Comparison of ENCODE assay signal across 1 cellular context in the genomic region with DNA sequence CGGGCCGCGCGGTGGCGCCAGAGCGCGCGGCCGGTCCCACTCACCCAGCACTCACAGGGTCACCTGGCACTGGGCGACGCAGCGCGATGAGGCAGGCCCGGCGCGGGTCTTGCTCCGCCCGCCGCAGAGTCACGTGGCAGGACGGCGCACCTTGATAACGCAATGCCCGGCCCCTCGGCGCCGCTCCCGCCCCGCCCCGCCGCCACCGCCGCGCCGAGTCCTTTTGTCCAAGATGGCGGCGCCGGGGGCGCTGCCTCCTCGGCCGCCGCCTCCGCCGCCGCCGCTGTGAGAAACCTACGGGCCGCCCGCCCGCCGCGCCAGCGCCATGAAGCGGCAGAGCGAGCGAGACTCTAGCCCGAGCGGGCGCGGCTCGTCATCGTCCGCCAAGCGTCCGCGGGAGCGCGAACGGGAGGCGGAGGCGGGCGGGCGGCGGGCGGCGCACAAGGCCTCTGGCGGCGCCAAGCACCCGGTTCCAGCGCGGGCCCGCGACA.
TF ChIP-seq lines count a peak whose summit lies in the region.

A gene with protein sequence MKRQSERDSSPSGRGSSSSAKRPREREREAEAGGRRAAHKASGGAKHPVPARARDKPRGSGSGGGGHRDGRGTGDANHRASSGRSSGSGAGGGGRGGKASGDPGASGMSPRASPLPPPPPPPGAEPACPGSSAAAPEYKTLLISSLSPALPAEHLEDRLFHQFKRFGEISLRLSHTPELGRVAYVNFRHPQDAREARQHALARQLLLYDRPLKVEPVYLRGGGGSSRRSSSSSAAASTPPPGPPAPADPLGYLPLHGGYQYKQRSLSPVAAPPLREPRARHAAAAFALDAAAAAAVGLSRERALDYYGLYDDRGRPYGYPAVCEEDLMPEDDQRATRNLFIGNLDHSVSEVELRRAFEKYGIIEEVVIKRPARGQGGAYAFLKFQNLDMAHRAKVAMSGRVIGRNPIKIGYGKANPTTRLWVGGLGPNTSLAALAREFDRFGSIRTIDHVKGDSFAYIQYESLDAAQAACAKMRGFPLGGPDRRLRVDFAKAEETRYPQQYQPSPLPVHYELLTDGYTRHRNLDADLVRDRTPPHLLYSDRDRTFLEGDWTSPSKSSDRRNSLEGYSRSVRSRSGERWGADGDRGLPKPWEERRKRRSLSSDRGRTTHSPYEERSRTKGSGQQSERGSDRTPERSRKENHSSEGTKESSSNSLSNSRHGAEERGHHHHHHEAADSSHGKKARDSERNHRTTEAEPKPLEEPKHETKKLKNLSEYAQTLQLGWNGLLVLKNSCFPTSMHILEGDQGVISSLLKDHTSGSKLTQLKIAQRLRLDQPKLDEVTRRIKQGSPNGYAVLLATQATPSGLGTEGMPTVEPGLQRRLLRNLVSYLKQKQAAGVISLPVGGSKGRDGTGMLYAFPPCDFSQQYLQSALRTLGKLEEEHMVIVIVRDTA (plus strand): TSS at position 211 of the 491 bp plus-strand sequence. CDS start 115 bp downstream, at position 326.

TF ChIP-seq in GM23338, 12 proteins besides CTCF, POLR2A, EP300 and RAD21:
- TF ChIP-seq, protein P1, sequence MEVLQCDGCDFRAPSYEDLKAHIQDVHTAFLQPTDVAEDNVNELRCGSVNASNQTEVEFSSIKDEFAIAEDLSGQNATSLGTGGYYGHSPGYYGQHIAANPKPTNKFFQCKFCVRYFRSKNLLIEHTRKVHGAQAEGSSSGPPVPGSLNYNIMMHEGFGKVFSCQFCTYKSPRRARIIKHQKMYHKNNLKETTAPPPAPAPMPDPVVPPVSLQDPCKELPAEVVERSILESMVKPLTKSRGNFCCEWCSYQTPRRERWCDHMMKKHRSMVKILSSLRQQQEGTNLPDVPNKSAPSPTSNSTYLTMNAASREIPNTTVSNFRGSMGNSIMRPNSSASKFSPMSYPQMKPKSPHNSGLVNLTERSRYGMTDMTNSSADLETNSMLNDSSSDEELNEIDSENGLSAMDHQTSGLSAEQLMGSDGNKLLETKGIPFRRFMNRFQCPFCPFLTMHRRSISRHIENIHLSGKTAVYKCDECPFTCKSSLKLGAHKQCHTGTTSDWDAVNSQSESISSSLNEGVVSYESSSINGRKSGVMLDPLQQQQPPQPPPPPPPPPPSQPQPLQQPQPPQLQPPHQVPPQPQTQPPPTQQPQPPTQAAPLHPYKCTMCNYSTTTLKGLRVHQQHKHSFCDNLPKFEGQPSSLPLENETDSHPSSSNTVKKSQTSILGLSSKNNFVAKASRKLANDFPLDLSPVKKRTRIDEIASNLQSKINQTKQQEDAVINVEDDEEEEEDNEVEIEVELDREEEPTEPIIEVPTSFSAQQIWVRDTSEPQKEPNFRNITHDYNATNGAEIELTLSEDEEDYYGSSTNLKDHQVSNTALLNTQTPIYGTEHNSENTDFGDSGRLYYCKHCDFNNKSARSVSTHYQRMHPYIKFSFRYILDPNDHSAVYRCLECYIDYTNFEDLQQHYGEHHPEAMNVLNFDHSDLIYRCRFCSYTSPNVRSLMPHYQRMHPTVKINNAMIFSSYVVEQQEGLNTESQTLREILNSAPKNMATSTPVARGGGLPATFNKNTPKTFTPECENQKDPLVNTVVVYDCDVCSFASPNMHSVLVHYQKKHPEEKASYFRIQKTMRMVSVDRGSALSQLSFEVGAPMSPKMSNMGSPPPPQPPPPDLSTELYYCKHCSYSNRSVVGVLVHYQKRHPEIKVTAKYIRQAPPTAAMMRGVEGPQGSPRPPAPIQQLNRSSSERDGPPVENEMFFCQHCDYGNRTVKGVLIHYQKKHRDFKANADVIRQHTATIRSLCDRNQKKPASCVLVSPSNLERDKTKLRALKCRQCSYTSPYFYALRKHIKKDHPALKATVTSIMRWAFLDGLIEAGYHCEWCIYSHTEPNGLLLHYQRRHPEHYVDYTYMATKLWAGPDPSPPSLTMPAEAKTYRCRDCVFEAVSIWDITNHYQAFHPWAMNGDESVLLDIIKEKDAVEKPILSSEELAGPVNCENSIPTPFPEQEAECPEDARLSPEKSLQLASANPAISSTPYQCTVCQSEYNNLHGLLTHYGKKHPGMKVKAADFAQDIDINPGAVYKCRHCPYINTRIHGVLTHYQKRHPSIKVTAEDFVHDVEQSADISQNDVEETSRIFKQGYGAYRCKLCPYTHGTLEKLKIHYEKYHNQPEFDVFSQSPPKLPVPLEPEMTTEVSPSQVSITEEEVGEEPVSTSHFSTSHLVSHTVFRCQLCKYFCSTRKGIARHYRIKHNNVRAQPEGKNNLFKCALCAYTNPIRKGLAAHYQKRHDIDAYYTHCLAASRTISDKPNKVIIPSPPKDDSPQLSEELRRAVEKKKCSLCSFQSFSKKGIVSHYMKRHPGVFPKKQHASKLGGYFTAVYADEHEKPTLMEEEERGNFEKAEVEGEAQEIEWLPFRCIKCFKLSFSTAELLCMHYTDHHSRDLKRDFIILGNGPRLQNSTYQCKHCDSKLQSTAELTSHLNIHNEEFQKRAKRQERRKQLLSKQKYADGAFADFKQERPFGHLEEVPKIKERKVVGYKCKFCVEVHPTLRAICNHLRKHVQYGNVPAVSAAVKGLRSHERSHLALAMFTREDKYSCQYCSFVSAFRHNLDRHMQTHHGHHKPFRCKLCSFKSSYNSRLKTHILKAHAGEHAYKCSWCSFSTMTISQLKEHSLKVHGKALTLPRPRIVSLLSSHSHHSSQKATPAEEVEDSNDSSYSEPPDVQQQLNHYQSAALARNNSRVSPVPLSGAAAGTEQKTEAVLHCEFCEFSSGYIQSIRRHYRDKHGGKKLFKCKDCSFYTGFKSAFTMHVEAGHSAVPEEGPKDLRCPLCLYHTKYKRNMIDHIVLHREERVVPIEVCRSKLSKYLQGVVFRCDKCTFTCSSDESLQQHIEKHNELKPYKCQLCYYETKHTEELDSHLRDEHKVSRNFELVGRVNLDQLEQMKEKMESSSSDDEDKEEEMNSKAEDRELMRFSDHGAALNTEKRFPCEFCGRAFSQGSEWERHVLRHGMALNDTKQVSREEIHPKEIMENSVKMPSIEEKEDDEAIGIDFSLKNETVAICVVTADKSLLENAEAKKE (CRISPR knock-in tag; IDR thresholded peaks at IDR 0.05) = no peak
- TF ChIP-seq POLR2AphosphoS5 (IDR thresholded peaks at IDR 0.05; ENCODE audit: low read depth) (peak; percentile 78), STAT1 (IDR thresholded peaks at IDR 0.05; ENCODE audit: unreplicated experiment) (no peak), CREB1 (CRISPR knock-in tag; IDR thresholded peaks at IDR 0.05; ENCODE audit: low read depth) (peak; percentile 98), EZH2 (IDR thresholded peaks at IDR 0.05; ENCODE audit: low read depth, unreplicated experiment) (no peak), NANOG (IDR thresholded peaks at IDR 0.05; ENCODE audit: borderline replicate concordance) (no peak), ZNF331 (CRISPR knock-in tag; IDR thresholded peaks at IDR 0.05; ENCODE audit: low read depth) (no peak), ZNF114 (CRISPR knock-in tag; IDR thresholded peaks at IDR 0.05) (no peak), EZH2phosphoT487 (IDR thresholded peaks at IDR 0.05; ENCODE audit: unreplicated experiment) (no peak), JUNB (IDR thresholded peaks at IDR 0.05; ENCODE audit: unreplicated experiment) (no peak)
- TF ChIP-seq, protein P2, sequence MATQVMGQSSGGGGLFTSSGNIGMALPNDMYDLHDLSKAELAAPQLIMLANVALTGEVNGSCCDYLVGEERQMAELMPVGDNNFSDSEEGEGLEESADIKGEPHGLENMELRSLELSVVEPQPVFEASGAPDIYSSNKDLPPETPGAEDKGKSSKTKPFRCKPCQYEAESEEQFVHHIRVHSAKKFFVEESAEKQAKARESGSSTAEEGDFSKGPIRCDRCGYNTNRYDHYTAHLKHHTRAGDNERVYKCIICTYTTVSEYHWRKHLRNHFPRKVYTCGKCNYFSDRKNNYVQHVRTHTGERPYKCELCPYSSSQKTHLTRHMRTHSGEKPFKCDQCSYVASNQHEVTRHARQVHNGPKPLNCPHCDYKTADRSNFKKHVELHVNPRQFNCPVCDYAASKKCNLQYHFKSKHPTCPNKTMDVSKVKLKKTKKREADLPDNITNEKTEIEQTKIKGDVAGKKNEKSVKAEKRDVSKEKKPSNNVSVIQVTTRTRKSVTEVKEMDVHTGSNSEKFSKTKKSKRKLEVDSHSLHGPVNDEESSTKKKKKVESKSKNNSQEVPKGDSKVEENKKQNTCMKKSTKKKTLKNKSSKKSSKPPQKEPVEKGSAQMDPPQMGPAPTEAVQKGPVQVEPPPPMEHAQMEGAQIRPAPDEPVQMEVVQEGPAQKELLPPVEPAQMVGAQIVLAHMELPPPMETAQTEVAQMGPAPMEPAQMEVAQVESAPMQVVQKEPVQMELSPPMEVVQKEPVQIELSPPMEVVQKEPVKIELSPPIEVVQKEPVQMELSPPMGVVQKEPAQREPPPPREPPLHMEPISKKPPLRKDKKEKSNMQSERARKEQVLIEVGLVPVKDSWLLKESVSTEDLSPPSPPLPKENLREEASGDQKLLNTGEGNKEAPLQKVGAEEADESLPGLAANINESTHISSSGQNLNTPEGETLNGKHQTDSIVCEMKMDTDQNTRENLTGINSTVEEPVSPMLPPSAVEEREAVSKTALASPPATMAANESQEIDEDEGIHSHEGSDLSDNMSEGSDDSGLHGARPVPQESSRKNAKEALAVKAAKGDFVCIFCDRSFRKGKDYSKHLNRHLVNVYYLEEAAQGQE (IDR thresholded peaks at IDR 0.05; ENCODE audit: unreplicated experiment) = no peak
- TF ChIP-seq, protein P3, sequence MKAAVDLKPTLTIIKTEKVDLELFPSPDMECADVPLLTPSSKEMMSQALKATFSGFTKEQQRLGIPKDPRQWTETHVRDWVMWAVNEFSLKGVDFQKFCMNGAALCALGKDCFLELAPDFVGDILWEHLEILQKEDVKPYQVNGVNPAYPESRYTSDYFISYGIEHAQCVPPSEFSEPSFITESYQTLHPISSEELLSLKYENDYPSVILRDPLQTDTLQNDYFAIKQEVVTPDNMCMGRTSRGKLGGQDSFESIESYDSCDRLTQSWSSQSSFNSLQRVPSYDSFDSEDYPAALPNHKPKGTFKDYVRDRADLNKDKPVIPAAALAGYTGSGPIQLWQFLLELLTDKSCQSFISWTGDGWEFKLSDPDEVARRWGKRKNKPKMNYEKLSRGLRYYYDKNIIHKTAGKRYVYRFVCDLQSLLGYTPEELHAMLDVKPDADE (IDR thresholded peaks at IDR 0.05) = peak; percentile 60
